21 cellular contexts compared by ENCODE assay signal in genomic region chr14:105848570-105848969, GRCh38.
"Had no signal": no experiment of that assay in that cellular context is flagged by ENCODE, and none has a peak within 500 bp of the region (broad histone marks: within the 10 kb centered on the region; RNA-seq: fewer than 3 reads in every experiment).

No MANE protein-coding gene starts in this region.

- ATAC-seq: foreskin keratinocyte; left lung; lower lobe of right lung; natural killer cell treated with Interleukin-12 subunit alpha and Interleukin-12 subunit beta and Interleukin-15 and Interleukin-18, amount 100 ng/mL, for 72 hours; psoas muscle; sciatic nerve had no signal

- DNase-seq: dermis blood vessel endothelial cell; erythroblast; foreskin keratinocyte; immature natural killer cell; lower lobe of right lung; occipital lobe; psoas muscle; retina; spleen; stimulated activated CD4-positive, alpha-beta T cell treated with anti-CD3 and anti-CD28 coated beads, Interleukin-2, amount 100 ng/mL, for 24 hours; stimulated activated CD4-positive, alpha-beta T cell treated with anti-CD3 and anti-CD28 coated beads, Interleukin-4, amount 100 ng/mL, for 4 hours; stimulated activated naive CD4-positive, alpha-beta T cell treated with Interleukin-2 at 50 U/mL for 16 hours; trophoblast cell had no signal

- H3K27me3 Mint-ChIP-seq: memory B cell; natural killer cell treated with Interleukin-12 subunit alpha and Interleukin-12 subunit beta and Interleukin-15 and Interleukin-18, amount 100 ng/mL, for 72 hours had no signal

- H3K27ac Mint-ChIP-seq: immature natural killer cell; mesothelial cell of epicardium; natural killer cell treated with Interleukin-12 subunit alpha and Interleukin-12 subunit beta and Interleukin-15 and Interleukin-18, amount 100 ng/mL, for 72 hours had no signal

- H3K9me3 ChIP-seq: left lung, lower lobe of right lung, psoas muscle, spleen had no signal

- H3K4me3 Mint-ChIP-seq: immature natural killer cell; memory B cell; mesothelial cell of epicardium; natural killer cell treated with Interleukin-12 subunit alpha and Interleukin-12 subunit beta and Interleukin-15 and Interleukin-18, amount 100 ng/mL, for 72 hours had no signal

- H3K27me3 ChIP-seq: foreskin keratinocyte, spleen had no signal

- H3K9me3 Mint-ChIP-seq: immature natural killer cell; memory B cell; natural killer cell treated with Interleukin-12 subunit alpha and Interleukin-12 subunit beta and Interleukin-15 and Interleukin-18, amount 100 ng/mL, for 72 hours had no signal

- H3K36me3 Mint-ChIP-seq: immature natural killer cell; natural killer cell treated with Interleukin-12 subunit alpha and Interleukin-12 subunit beta and Interleukin-15 and Interleukin-18, amount 100 ng/mL, for 72 hours had no signal

- H3K4me1 ChIP-seq: foreskin keratinocyte, left lung, lower lobe of right lung, psoas muscle, spleen had no signal

- FAIRE-seq: colon, endothelial cell of umbilical vein, keratinocyte had no signal

- H3K36me3 ChIP-seq: left lung, lower lobe of right lung had no signal

- H3K4me3 ChIP-seq: left lung, lower lobe of right lung, psoas muscle, spleen had no signal

- H3K4me1 Mint-ChIP-seq: immature natural killer cell, mesothelial cell of epicardium had no signal

- H3K27ac ChIP-seq: foreskin keratinocyte, left lung, lower lobe of right lung, psoas muscle, spleen had no signal
